Comparison of ENCODE assay signal across 1 cellular context in genomic region chr17:74957935-74958549, GRCh38.
TF ChIP-seq lines count a peak whose summit lies in the region.

No MANE protein-coding gene starts in this region.

TF ChIP-seq in endothelial cell of umbilical vein, 7 proteins besides CTCF, POLR2A, EP300 and RAD21:
- TF ChIP-seq EZH2 (IDR thresholded peaks at IDR 0.05; ENCODE audit: borderline replicate concordance, low read depth, low read length, severe bottlenecking) (no peak), JUN (IDR thresholded peaks at IDR 0.05; ENCODE audit: borderline replicate concordance, insufficient read depth, insufficient read length, low read depth) (no peak), MYC (IDR thresholded peaks at IDR 0.05; ENCODE audit: low read depth, low read length) (no peak), GATA2 (IDR thresholded peaks at IDR 0.05; ENCODE audit: insufficient read depth, insufficient read length, low read depth, low read length) (no peak), POLR2AphosphoS5 (IDR thresholded peaks at IDR 0.05; ENCODE audit: insufficient read depth, low read depth, low read length) (no peak), FOS (IDR thresholded peaks at IDR 0.05; ENCODE audit: borderline replicate concordance, insufficient read depth, low read length) (no peak)
- TF ChIP-seq, protein P1, sequence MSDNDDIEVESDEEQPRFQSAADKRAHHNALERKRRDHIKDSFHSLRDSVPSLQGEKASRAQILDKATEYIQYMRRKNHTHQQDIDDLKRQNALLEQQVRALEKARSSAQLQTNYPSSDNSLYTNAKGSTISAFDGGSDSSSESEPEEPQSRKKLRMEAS (IDR thresholded peaks at IDR 0.05; ENCODE audit: insufficient read depth, insufficient read length): no peak
